ENCODE assay signal across 26 cellular contexts in genomic region chr20:19114410-19114809, GRCh38.
DNase-seq lines count a peak whose midpoint lies in the region; ATAC-seq and TF ChIP-seq lines count a peak whose summit lies in the region.
"Had no signal": no experiment of that assay in that cellular context is flagged by ENCODE, and none has a peak within 500 bp of the region (broad histone marks: within the 10 kb centered on the region; RNA-seq: fewer than 3 reads in every experiment).

No MANE protein-coding gene starts in this region.

- H3K4me1 ChIP-seq in GM23338 (ENCODE audit: insufficient read depth), result no peaks in the 10 kb centered on the region
- H3K4me1 ChIP-seq: foreskin keratinocyte, Peyer's patch, stomach had no signal

- no peak overlapping the region for H3K27ac ChIP-seq in GM23338 (ENCODE audit: low read depth)
- H3K27ac ChIP-seq: 22Rv1, foreskin keratinocyte, Peyer's patch, SK-N-MC, stomach had no signal

- TF ChIP-seq CTCF in GM10266 (IDR thresholded peaks at IDR 0.05; ENCODE audit: control insufficient read depth, insufficient read depth, low read depth, missing control alignments), result no peak
- TF ChIP-seq CTCF in GM23338 (conservative IDR thresholded peaks at IDR 0.05; ENCODE audit: low read depth in 2 of 2), result no peak

- no peak overlapping the region for H3K27ac Mint-ChIP-seq in GM23338
- H3K27ac Mint-ChIP-seq: activated CD4-positive, alpha-beta memory T cell treated with anti-CD3 and anti-CD28 coated beads, Interleukin-2, amount 10 ng/mL, durations not matched to agents 7 days and 5 days had no signal

- H3F3A ChIP-seq in GM23338 (replicated peaks; ENCODE audit: low read depth), result no peaks in the 10 kb centered on the region

- H3K27me3 ChIP-seq in GM23338 (ENCODE audit: insufficient read depth), result no peaks in the 10 kb centered on the region
- H3K27me3 ChIP-seq: foreskin keratinocyte, Peyer's patch, stomach had no signal

- H3K79me2 ChIP-seq in GM23338 (replicated peaks; ENCODE audit: insufficient read depth), result no peaks in the 10 kb centered on the region

- no peaks in the 10 kb centered on the region; the same call in 2 of the 3 replicates for H3K36me3 Mint-ChIP-seq in GM23338 (ENCODE audit: low read depth)

- H3K36me3 ChIP-seq in GM23338 (ENCODE audit: insufficient read depth), result no peaks in the 10 kb centered on the region
- H3K36me3 ChIP-seq: Peyer's patch, stomach had no signal

- no peaks in the 10 kb centered on the region for H4K20me1 ChIP-seq in GM23338 (replicated peaks; ENCODE audit: insufficient read depth)

- ATAC-seq in GM18520 (IDR thresholded peaks at IDR 0.05; ENCODE audit: unreplicated experiment), result peak; percentile 63
- ATAC-seq in GM23338, result no peak
- ATAC-seq: foreskin keratinocyte had no signal

- H3K9me3 Mint-ChIP-seq in GM23338, result peaks cover 5% of the 10 kb centered on the region; the same call in 2 of the 3 replicates

- no peaks in the 10 kb centered on the region for H3K4me1 Mint-ChIP-seq in GM23338
- H3K4me1 Mint-ChIP-seq: activated CD4-positive, alpha-beta memory T cell treated with anti-CD3 and anti-CD28 coated beads, Interleukin-2, amount 10 ng/mL, durations not matched to agents 7 days and 5 days had no signal

- DNase-seq in DMS53 (lab: John Stamatoyannopoulos, UW) (peak; percentile 62), DMS53 treated with DMSO at 0.1 percent for 48 hours (lab: John Stamatoyannopoulos, UW; ENCODE audit: unreplicated experiment) (no peak), NCI-H345 treated with DMSO at 0.1 percent for 48 hours (lab: John Stamatoyannopoulos, UW; ENCODE audit: unreplicated experiment) (peak; percentile 92), germinal center (ENCODE audit: low spot score) (peak; percentile 27), GM10266 (ENCODE audit: extremely low spot score) (no peak), GM23338 (ENCODE audit: low spot score) (no peak), AG08396 (ENCODE audit: low spot score) (no peak)
- DNase-seq: activated CD4-positive, alpha-beta memory T cell treated with anti-CD3 and anti-CD28 coated beads, Interleukin-2, amount 10 ng/mL, durations not matched to agents 7 days and 5 days; activated CD4-positive, CD25-positive, alpha-beta regulatory T cell; activated naive CD4-positive, alpha-beta T cell; activated T-cell treated with anti-CD3 and anti-CD28 coated beads, Interleukin-2, amount 50 U/mL, for 1 hour; cortex of kidney; foreskin keratinocyte; hypothalamus; kidney; NCI-H1436; NCI-H2227 treated with DMSO at 0.1 percent for 48 hours; NK-92 treated with Interleukin-12 subunit alpha and Interleukin-12 subunit beta, amount 100 ng/mL, for 24 hours; nucleus accumbens; Peyer's patch; stimulated activated CD4-positive, alpha-beta T cell treated with anti-CD3 and anti-CD28 coated beads, Interleukin-4, amount 100 ng/mL, for 4 hours; stomach; trophoblast cell had no signal

- peaks cover 9% of the 10 kb centered on the region; the same call in 1 of the 2 replicates for H3K9me2 ChIP-seq in GM23338 (ENCODE audit: insufficient read depth)

- no peak overlapping the region for H3K4me3 Mint-ChIP-seq in GM23338
- H3K4me3 Mint-ChIP-seq: activated CD4-positive, alpha-beta memory T cell treated with anti-CD3 and anti-CD28 coated beads, Interleukin-2, amount 10 ng/mL, durations not matched to agents 7 days and 5 days had no signal

- no peak overlapping the region for H2AFZ ChIP-seq in GM23338

- no peak overlapping the region for H3K4me3 ChIP-seq in GM23338
- H3K4me3 ChIP-seq: Peyer's patch, SK-N-MC, stomach had no signal

- no peak overlapping the region for H3K4me2 ChIP-seq in GM23338

- H3K27me3 Mint-ChIP-seq in GM23338 (ENCODE audit: insufficient read depth, low read depth, poor library complexity), result peaks cover 3% of the 10 kb centered on the region
- H3K27me3 Mint-ChIP-seq: activated CD4-positive, alpha-beta memory T cell treated with anti-CD3 and anti-CD28 coated beads, Interleukin-2, amount 10 ng/mL, durations not matched to agents 7 days and 5 days had no signal

TF ChIP-seq in GM23338, 12 proteins besides CTCF, POLR2A, EP300 and RAD21 (continues in another document):
- TF ChIP-seq REST (IDR thresholded peaks at IDR 0.05; ENCODE audit: unreplicated experiment) (no peak), ZNF114 (CRISPR knock-in tag; IDR thresholded peaks at IDR 0.05) (no peak), ZNF331 (CRISPR knock-in tag; IDR thresholded peaks at IDR 0.05; ENCODE audit: low read depth) (no peak), EZH2phosphoT487 (IDR thresholded peaks at IDR 0.05; ENCODE audit: unreplicated experiment) (no peak), STAT1 (IDR thresholded peaks at IDR 0.05; ENCODE audit: unreplicated experiment) (no peak), NANOG (IDR thresholded peaks at IDR 0.05; ENCODE audit: borderline replicate concordance) (no peak)
- TF ChIP-seq, protein P1, sequence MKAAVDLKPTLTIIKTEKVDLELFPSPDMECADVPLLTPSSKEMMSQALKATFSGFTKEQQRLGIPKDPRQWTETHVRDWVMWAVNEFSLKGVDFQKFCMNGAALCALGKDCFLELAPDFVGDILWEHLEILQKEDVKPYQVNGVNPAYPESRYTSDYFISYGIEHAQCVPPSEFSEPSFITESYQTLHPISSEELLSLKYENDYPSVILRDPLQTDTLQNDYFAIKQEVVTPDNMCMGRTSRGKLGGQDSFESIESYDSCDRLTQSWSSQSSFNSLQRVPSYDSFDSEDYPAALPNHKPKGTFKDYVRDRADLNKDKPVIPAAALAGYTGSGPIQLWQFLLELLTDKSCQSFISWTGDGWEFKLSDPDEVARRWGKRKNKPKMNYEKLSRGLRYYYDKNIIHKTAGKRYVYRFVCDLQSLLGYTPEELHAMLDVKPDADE (IDR thresholded peaks at IDR 0.05), result no peak

Comparison
In these comparisons a context has a peak if more than half of its experiments do, and no peak if none do; other contexts are left out.
1. DNase-seq: peak in DMS53 (single experiment), NCI-H345 treated with DMSO at 0.1 percent for 48 hours (single experiment) and germinal center (single experiment); none in DMS53 treated with DMSO at 0.1 percent for 48 hours (single experiment), GM10266 (single experiment), GM23338 (single experiment) and AG08396 (single experiment).